8 cellular contexts compared by ENCODE assay signal in genomic region chr6:3063340-3063732, GRCh38. TPM values are rescaled to one million over a fixed set of nuclear protein-coding genes. Genes with fewer than 3 reads are reported as not detected.
DNase-seq lines count a peak whose midpoint lies in the region; ATAC-seq and TF ChIP-seq lines count a peak whose summit lies in the region.
"Not testable (repeated sequence)": the region's sequence is repeated elsewhere in the genome, so short reads cannot be mapped to it uniquely, and the experiment has no call there.

No MANE protein-coding gene starts in this region.

- H3K4me1 ChIP-seq in Karpas-422 (ENCODE audit: low read length), result peaks cover 22% of the 10 kb centered on the region
- peaks cover 14% of the 10 kb centered on the region for H3K4me1 ChIP-seq in body of pancreas
- H3K4me1 ChIP-seq in lung (ENCODE audit: control insufficient read depth in 2 of 2, insufficient read depth in 2 of 2, low read length in 2 of 2); urinary bladder (ENCODE audit: insufficient read depth): not testable (repeated sequence)
- H3K4me1 ChIP-seq in psoas muscle, result peaks cover 11% of the 10 kb centered on the region

- H3K9me2 ChIP-seq in Karpas-422 (replicated peaks; ENCODE audit: insufficient read depth, low read length), result not testable (repeated sequence)

- CTCF ChIA-PET in Calu3 (lab: Charles Lee), result interaction anchor here (0.6 kb wide), 1 partner anchor 217 kb away, joined by 3 read pairs; no protein-coding TSS in a partner anchor

- H3K9me3 ChIP-seq in Karpas-422 (ENCODE audit: low read length); body of pancreas; lung (ENCODE audit: control insufficient read depth in 2 of 2, insufficient read depth in 1 of 2, low read length in 1 of 2); psoas muscle: not testable (repeated sequence)

- WGBS in body of pancreas, 2 donors, result 12% methylated on average over 3 of the region's 19 CpGs; no CpG with 5 or more reads in 1 of the 2 donors
- WGBS in lung, 2 donors, result 1 to 5% methylated on average over 9 to 17 of the region's 19 CpGs
- WGBS in psoas muscle, 3 donors, result 1 to 6% (median 5%) methylated on average over 4 to 14 of the region's 19 CpGs
- 4% methylated on average over 14 of the region's 19 CpGs for WGBS in urinary bladder

- not testable (repeated sequence) for H3K4me1 Mint-ChIP-seq in Calu3 (ENCODE audit: low read depth, unreplicated experiment)

- H3K4me2 ChIP-seq in Karpas-422 (ENCODE audit: low read depth, low read length, poor library complexity, severe bottlenecking), result peak overlapping the region; percentile 93

- not testable (repeated sequence) for H3K27me3 ChIP-seq in Karpas-422 (ENCODE audit: low read length); body of pancreas; lung (ENCODE audit: control insufficient read depth, insufficient read depth); psoas muscle (ENCODE audit: insufficient read depth in 3 of 3, low read length in 2 of 3)

- not testable (repeated sequence) for H3K27ac Mint-ChIP-seq in Calu3 (ENCODE audit: unreplicated experiment)

- H3K9me3 Mint-ChIP-seq in Calu3 (ENCODE audit: low read depth, unreplicated experiment), result not testable (repeated sequence)

- peaks cover 10% of the 10 kb centered on the region for H3K27me3 Mint-ChIP-seq in Calu3 (ENCODE audit: unreplicated experiment)

- not testable (repeated sequence) for H3K36me3 ChIP-seq in Karpas-422 (ENCODE audit: insufficient read depth, low read length); body of pancreas (replicated peaks in 1 of 2; ENCODE audit: insufficient read depth in 1 of 2, low read depth in 2 of 2); lung (ENCODE audit: control insufficient read depth in 2 of 2, insufficient read depth in 2 of 2, low read length in 2 of 2); psoas muscle (ENCODE audit: insufficient read depth in 1 of 2, low read depth in 1 of 2); urinary bladder (ENCODE audit: insufficient read depth)

- H3K79me2 ChIP-seq in Karpas-422 (ENCODE audit: low read length), result not testable (repeated sequence)

- peak overlapping the region; percentile 80 for H3K4me3 ChIP-seq in Karpas-422 (ENCODE audit: low read length)
- H3K4me3 ChIP-seq in WI38 (ENCODE audit: low read depth, low read length), result peak overlapping the region; percentile 75
- peak overlapping the region; percentile 46 to 82 for H3K4me3 ChIP-seq in body of pancreas
- H3K4me3 ChIP-seq in fibroblast of mammary gland (ENCODE audit: control insufficient read depth, low read depth, low read length), result peak overlapping the region; percentile 64
- not testable (repeated sequence) for H3K4me3 ChIP-seq in lung
- H3K4me3 ChIP-seq in psoas muscle, result peak overlapping the region; percentile 86
- peak overlapping the region; percentile 75 for H3K4me3 ChIP-seq in urinary bladder (ENCODE audit: low read depth, low read length)

- not testable (repeated sequence) for ATAC-seq in body of pancreas; lung (ENCODE audit: insufficient read depth, low FRiP score)
- ATAC-seq in psoas muscle, result peak in 2 of 4 donors; percentile 0

- peaks cover 19% of the 10 kb centered on the region for H3K36me3 Mint-ChIP-seq in Calu3 (ENCODE audit: insufficient read depth, unreplicated experiment)

- not testable (repeated sequence) for DNase-seq in Calu3; Karpas-422; body of pancreas; fibroblast of mammary gland (ENCODE audit: low read depth); lung (ENCODE audit: low spot score); psoas muscle

- TF ChIP-seq CTCF in Calu3 (IDR thresholded peaks at IDR 0.05; ENCODE audit: unreplicated experiment); WI38 (IDR thresholded peaks at IDR 0.05; ENCODE audit: low read depth, low read length); body of pancreas (IDR thresholded peaks at IDR 0.05); fibroblast of mammary gland (conservative IDR thresholded peaks at IDR 0.05; ENCODE audit: control insufficient read depth, insufficient read depth, low read depth, low read length); lung (IDR thresholded peaks at IDR 0.05; ENCODE audit: control extremely low read depth, extremely low read depth); psoas muscle (IDR thresholded peaks at IDR 0.05): not testable (repeated sequence)

- not testable (repeated sequence) for H4K20me1 ChIP-seq in Karpas-422 (ENCODE audit: insufficient read depth, low read depth, low read length)

- BruUV-seq in Calu3 (replicated peaks; lab: Mats Ljungman, UMichigan), result not testable (repeated sequence)

- intact Hi-C loops in Calu3 (cut with micrococcal nuclease; ENCODE audit: unreplicated experiment), result loop anchor here (10.0 kb wide), 1 partner anchor 219 kb away; the partner anchor contains the start of gene SERPINB1
- intact Hi-C loops in body of pancreas (cut with DNase I); psoas muscle (cut with DNase I): not testable (repeated sequence)

- not testable (repeated sequence) for H3K27ac ChIP-seq in Karpas-422 (ENCODE audit: low read length)
- H3K27ac ChIP-seq in body of pancreas, result peak overlapping the region; percentile 74 to 94 (median 89)
- H3K27ac ChIP-seq in lung (ENCODE audit: low read depth in 1 of 2, low read length in 1 of 2), result peak overlapping the region; percentile 48 to 97
- H3K27ac ChIP-seq in psoas muscle, result peak overlapping the region; percentile 94
- peak overlapping the region; percentile 97 for H3K27ac ChIP-seq in urinary bladder (ENCODE audit: low read depth)

- peak overlapping the region; percentile 80 for H3K4me3 Mint-ChIP-seq in Calu3 (ENCODE audit: low read depth, unreplicated experiment)

- peak overlapping the region; percentile 78 for H3K9ac ChIP-seq in Karpas-422 (ENCODE audit: low read length)

- peak overlapping the region; percentile 95 for H2AFZ ChIP-seq in Karpas-422 (ENCODE audit: low read length)

- not testable (repeated sequence) for TF ChIP-seq POLR2A in body of pancreas (IDR thresholded peaks at IDR 0.05)

RNA-seq across cellular contexts. Expression of gene RIPK1, which starts 5.0 kb away (rescaled TPM):
- 11.5 and 11.6 TPM in 2 replicates for total RNA-seq in Calu3 (2022)
- 9.6 and 12.3 TPM in 2 replicates for total RNA-seq in Karpas-422 (2014; rRNA removed; shearing (Covaris generic); ENCODE audit: low replicate concordance)
- 10 to 100 TPM; 11.4 to 14.2 TPM for total RNA-seq in body of pancreas
- total RNA-seq in lung, result 10 to 100 TPM; 21.9 to 24.1 TPM
- polyA plus RNA-seq in lung, result 10 to 100 TPM; 12.1 to 17.6 TPM
- 10 to 100 TPM in 1 of 4 donors, 1 to 10 TPM in 3; 6.2 to 10.4 (median 7.2) TPM for total RNA-seq in psoas muscle
- polyA plus RNA-seq in psoas muscle, result 10 to 100 TPM in 1 of 3 donors, 1 to 10 TPM in 2; 5.6 to 10.6 (median 7.1) TPM
- total RNA-seq in urinary bladder, result 24.5 TPM
- polyA plus RNA-seq in urinary bladder, result 22.4 TPM

RNA-seq across cellular contexts. Expression of gene BPHL, which starts 55.2 kb away (rescaled TPM):
- total RNA-seq in Calu3 (2022), result 15.1 and 18.4 TPM in 2 replicates
- 9.3 and 14.6 TPM in 2 replicates for total RNA-seq in Karpas-422 (2014; rRNA removed; shearing (Covaris generic); ENCODE audit: low replicate concordance)
- 10 to 100 TPM; 15.6 to 21.8 TPM for total RNA-seq in body of pancreas
- total RNA-seq in lung, result 10 to 100 TPM; 14.2 to 14.9 TPM
- polyA plus RNA-seq in lung, result 10 to 100 TPM in 1 of 2 donors, 1 to 10 TPM in 1; 6.0 to 11.7 TPM
- 10 to 100 TPM in 3 of 4 donors, 1 to 10 TPM in 1; 6.7 to 22.8 (median 13.5) TPM for total RNA-seq in psoas muscle
- 1 to 10 TPM; 6.8 to 9.0 (median 7.3) TPM for polyA plus RNA-seq in psoas muscle
- total RNA-seq in urinary bladder, result 23.7 TPM
- 13.3 TPM for polyA plus RNA-seq in urinary bladder
